Comparison of ENCODE assay signal across 8 cellular contexts in the genomic region with DNA sequence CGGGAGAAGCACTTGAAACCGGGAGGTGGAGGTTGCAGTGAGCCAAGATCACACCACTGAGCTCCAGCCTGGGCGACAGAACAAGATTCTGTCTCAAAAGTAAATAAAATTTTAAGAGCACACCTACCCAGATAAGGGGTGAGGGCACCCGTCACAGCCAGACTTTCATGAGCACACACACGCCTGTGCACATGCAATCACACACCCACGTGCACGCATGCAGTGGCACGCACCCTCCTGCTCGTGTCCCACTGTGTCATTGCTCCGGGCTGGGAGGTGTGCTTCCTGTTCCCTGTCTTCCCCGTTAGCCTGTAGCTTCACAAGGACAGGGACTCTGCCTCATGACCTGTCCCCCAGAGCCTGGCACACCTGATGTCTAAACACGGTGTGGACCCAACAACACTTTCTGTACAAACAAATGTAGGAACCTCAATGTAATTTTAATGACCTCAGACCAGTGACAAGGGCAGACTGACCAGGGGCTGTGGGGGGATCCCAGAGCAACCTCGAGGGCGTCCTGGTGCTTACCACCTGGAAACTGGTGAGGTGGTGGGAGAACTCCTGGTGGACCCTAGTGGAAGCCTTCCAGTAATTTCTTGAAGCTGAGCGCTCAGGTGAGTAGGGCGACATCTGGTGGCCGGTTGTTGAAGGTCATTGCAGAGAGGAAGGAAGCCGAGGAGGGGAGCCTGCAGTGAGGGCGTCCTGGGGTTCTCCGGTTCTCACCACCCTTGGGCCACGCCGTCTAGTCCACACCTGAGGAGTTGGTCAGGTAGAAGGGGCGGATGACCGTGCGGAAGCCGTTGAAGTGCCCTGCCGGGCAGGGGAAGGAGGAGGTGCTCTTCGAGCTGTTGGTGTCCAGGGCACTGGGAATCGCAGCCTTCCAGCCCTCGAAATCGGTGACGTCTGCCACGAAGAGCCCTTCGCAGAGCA. TPM values are rescaled to one million over a fixed set of nuclear protein-coding genes. Genes with fewer than 3 reads are reported as not detected.
DNase-seq lines count a peak whose midpoint lies in the region; ATAC-seq, FAIRE-seq and TF ChIP-seq lines count a peak whose summit lies in the region.

No MANE protein-coding gene starts in this region.

- POLR2A ChIA-PET in A549 (lab: Yijun Ruan, JAX): interaction anchor here (0.5 to 1.3 kb wide), 3 partner anchors 105 to 513 kb away, joined by 3 to 4 read pairs (median 4); no protein-coding TSS in a partner anchor

- no peaks in the 10 kb centered on the region for H3K9me3 Mint-ChIP-seq in central memory CD8-positive, alpha-beta T cell

- DNase-seq in A549 (ENCODE audit: low read depth in 1 of 2, low spot score in 1 of 2): peak; percentile 83 to 91
- DNase-seq in GM20000 (ENCODE audit: low spot score): peak; percentile 91
- peak; percentile 49 for DNase-seq in NCI-H446 treated with DMSO at 0.1 percent for 48 hours (lab: John Stamatoyannopoulos, UW)
- DNase-seq in activated CD4-positive, alpha-beta T cell treated with anti-CD3 and anti-CD28 coated beads for 1 hour: peak; percentile 68
- peak; percentile 59 to 67 for DNase-seq in central memory CD8-positive, alpha-beta T cell (ENCODE audit: low spot score in 2 of 2)
- DNase-seq in kidney glomerular epithelial cell (lab: John Stamatoyannopoulos, UW): peak; percentile 41
- peak; percentile 57 for DNase-seq in stimulated activated CD4-positive, alpha-beta T cell treated with anti-CD3 and anti-CD28 coated beads, Interleukin-2, amount 100 ng/mL, for 4 hours (ENCODE audit: low read depth)

- peaks cover 7% of the 10 kb centered on the region for H3K4me1 Mint-ChIP-seq in central memory CD8-positive, alpha-beta T cell

- no peak for TF ChIP-seq POLR2A in A549 (IDR thresholded peaks at IDR 0.05; ENCODE audit: low read length)

- H3K27me3 Mint-ChIP-seq in central memory CD8-positive, alpha-beta T cell: no peaks in the 10 kb centered on the region

- H3K4me2 ChIP-seq in A549: peak overlapping the region; percentile 43

- no peak overlapping the region for H3K4me3 Mint-ChIP-seq in central memory CD8-positive, alpha-beta T cell

- peak; percentile 96 for TF ChIP-seq RAD21 in A549 (conservative IDR thresholded peaks at IDR 0.05 in 1 of 2, IDR thresholded peaks at IDR 0.05 in 1 of 2)

- FAIRE-seq in A549 (lab: Jason Lieb, UNC): peak; percentile 32

- no peaks in the 10 kb centered on the region for H3K9me3 ChIP-seq in A549

- peak; percentile 45 to 81 for ATAC-seq in A549
- ATAC-seq in central memory CD8-positive, alpha-beta T cell (replicated peaks; ENCODE audit: extremely low read depth, poor library complexity, severe bottlenecking): peak; percentile 60
- ATAC-seq in HG03097 (IDR thresholded peaks at IDR 0.05; ENCODE audit: low FRiP score, unreplicated experiment): no peak

- WGBS in A549 (ENCODE audit: missing lambda C conversion rate): 43% methylated on average over 31 of the region's 34 CpGs

- peak overlapping the region; percentile 31 to 76 for H3K27ac ChIP-seq in A549

- TF ChIP-seq CTCF in A549 (IDR thresholded peaks at IDR 0.05) (peak; percentile 98), GM20000 (IDR thresholded peaks at IDR 0.05; ENCODE audit: extremely low read depth, missing control alignments) (peak; percentile 76)

- TF ChIP-seq EP300 in A549 (IDR thresholded peaks at IDR 0.05): no peak

- no peak overlapping the region for H3K4me3 ChIP-seq in A549

- CTCF ChIA-PET in A549 (lab: Yijun Ruan, JAX): interaction anchor here (0.5 to 12.6 kb wide), 57 partner anchors 11 to 474 kb away, joined by 3 to 321 read pairs (median 6); partner anchors contain the start of genes CEP295NL, ENGASE and LGALS3BP

- H3K36me3 Mint-ChIP-seq in central memory CD8-positive, alpha-beta T cell (ENCODE audit: insufficient read depth): peaks cover 4% of the 10 kb centered on the region

- H3K27ac Mint-ChIP-seq in central memory CD8-positive, alpha-beta T cell (ENCODE audit: low read depth): peak overlapping the region; percentile 19

- H3K4me1 ChIP-seq in A549: peaks cover 20% of the 10 kb centered on the region; the same call in 2 of the 3 replicates

TF ChIP-seq in A549, 52 proteins besides CTCF, POLR2A, EP300 and RAD21:
- TF ChIP-seq CEBPB (IDR thresholded peaks at IDR 0.05) (peak in 1 of 2 experiments; percentile 36; a peak in 1 of 4 replicates), ESRRA (IDR thresholded peaks at IDR 0.05; ENCODE audit: borderline replicate concordance, low read length) (0 out of 2 replicates have a peak, but pooled peaks have one; percentile 7), POLR2AphosphoS2 (conservative IDR thresholded peaks at IDR 0.05; ENCODE audit: low read length) (no peak), KDM1A (IDR thresholded peaks at IDR 0.05; ENCODE audit: low read depth) (no peak), SMC3 (IDR thresholded peaks at IDR 0.05) (peak; percentile 99), BHLHE40 (IDR thresholded peaks at IDR 0.05; ENCODE audit: low read depth, low read length) (no peak)
TF ChIP-seq in A549: peak in this region for 3.

RNA-seq across cellular contexts. Expression of gene LGALS3BP, which starts 8.6 kb away (rescaled TPM):
- 28.3 and 32.3 TPM in 2 replicates for polyA plus RNA-seq in A549 (2011; rRNA removed)
- polyA plus RNA-seq in A549 (2012; cell fraction: cytosol; rRNA removed): 21.3 and 28.5 TPM in 2 replicates
- polyA plus RNA-seq in A549 (2012; cell fraction: nucleus; rRNA removed): 104 and 148 TPM in 2 replicates
- polyA plus RNA-seq in A549 (2017; fragmentation: RNase III; extraction: RNeasy Plus Mini Kit Qiagen cat#74134 plus additional on column Dnase treatment): 59.5 to 66.1 TPM (median 60.0 TPM) in 3 replicates
- 34.3 and 41.5 TPM in 2 replicates for polyA minus RNA-seq in A549 (2011; rRNA and poly(A)+ RNA removed)

RNA-seq across cellular contexts. Expression of gene CANT1, which starts 38.5 kb away (rescaled TPM):
- polyA plus RNA-seq in A549 (2011; rRNA removed) (65.5 and 70.0 TPM in 2 replicates), A549 (2017; fragmentation: RNase III; extraction: RNeasy Plus Mini Kit Qiagen cat#74134 plus additional on column Dnase treatment) (63.4 to 67.6 TPM (median 66.8 TPM) in 3 replicates)
- 73.1 and 91.1 TPM in 2 replicates for polyA plus RNA-seq in A549 (2012; cell fraction: cytosol; rRNA removed)
- 73.9 and 106 TPM in 2 replicates for polyA plus RNA-seq in A549 (2012; cell fraction: nucleus; rRNA removed)
- polyA minus RNA-seq in A549 (2011; rRNA and poly(A)+ RNA removed): 66.6 and 67.2 TPM in 2 replicates

RNA-seq across cellular contexts. Expression of gene TIMP2, which starts 45.9 kb away (rescaled TPM):
- polyA plus RNA-seq in A549 (2011; rRNA removed) (68.1 and 77.8 TPM in 2 replicates), A549 (2017; fragmentation: RNase III; extraction: RNeasy Plus Mini Kit Qiagen cat#74134 plus additional on column Dnase treatment) (140 to 170 TPM (median 166 TPM) in 3 replicates)
- polyA plus RNA-seq in A549 (2012; cell fraction: cytosol; rRNA removed): 91.7 and 124 TPM in 2 replicates
- polyA plus RNA-seq in A549 (2012; cell fraction: nucleus; rRNA removed): 128 and 136 TPM in 2 replicates
- 46.2 and 57.5 TPM in 2 replicates for polyA minus RNA-seq in A549 (2011; rRNA and poly(A)+ RNA removed)

RNA-seq across cellular contexts. Expression of gene C1QTNF1, which starts 52.9 kb away (rescaled TPM):
- polyA plus RNA-seq in A549 (2011; rRNA removed) (10.2 and 13.2 TPM in 2 replicates), A549 (2017; fragmentation: RNase III; extraction: RNeasy Plus Mini Kit Qiagen cat#74134 plus additional on column Dnase treatment) (26.1 to 27.8 TPM (median 27.3 TPM) in 3 replicates)
- 5.2 and 8.3 TPM in 2 replicates for polyA plus RNA-seq in A549 (2012; cell fraction: cytosol; rRNA removed)
- 15.4 and 16.1 TPM in 2 replicates for polyA plus RNA-seq in A549 (2012; cell fraction: nucleus; rRNA removed)
- polyA minus RNA-seq in A549 (2011; rRNA and poly(A)+ RNA removed): 12.9 and 13.3 TPM in 2 replicates

Comparison
In these comparisons a context has a peak if more than half of its experiments do, and no peak if none do; other contexts are left out.
1. DNase-seq: peak in every context shown above with its lines; median percentile 91 in GM20000; 87 in A549; 68 in activated CD4-positive, alpha-beta T cell treated with anti-CD3 and anti-CD28 coated beads for 1 hour; 63 in central memory CD8-positive, alpha-beta T cell; 57 in stimulated activated CD4-positive, alpha-beta T cell treated with anti-CD3 and anti-CD28 coated beads, Interleukin-2, amount 100 ng/mL, for 4 hours; 49 in NCI-H446 treated with DMSO at 0.1 percent for 48 hours; 41 in kidney glomerular epithelial cell.